In genomic region chr17:65181237-65182061, GRCh38 we compare ENCODE assay signal across 1 cellular context.
TF ChIP-seq lines count a peak whose summit lies in the region.

No MANE protein-coding gene starts in this region.

TF ChIP-seq in SK-N-SH treated with all-trans-retinoic acid at 6 μM for 48 hours, 23 proteins besides CTCF, POLR2A, EP300 and RAD21 (continued from another document):
- TF ChIP-seq ARNTL (CRISPR knock-in tag; IDR thresholded peaks at IDR 0.05; ENCODE audit: borderline replicate concordance, low read depth): no peak
- no peak for TF ChIP-seq OSR1 (CRISPR knock-in tag; IDR thresholded peaks at IDR 0.05)
TF ChIP-seq in SK-N-SH treated with all-trans-retinoic acid at 6 μM for 48 hours: peak in this region for 6.
